ENCODE assay signal across 8 cellular contexts in the genomic region with DNA sequence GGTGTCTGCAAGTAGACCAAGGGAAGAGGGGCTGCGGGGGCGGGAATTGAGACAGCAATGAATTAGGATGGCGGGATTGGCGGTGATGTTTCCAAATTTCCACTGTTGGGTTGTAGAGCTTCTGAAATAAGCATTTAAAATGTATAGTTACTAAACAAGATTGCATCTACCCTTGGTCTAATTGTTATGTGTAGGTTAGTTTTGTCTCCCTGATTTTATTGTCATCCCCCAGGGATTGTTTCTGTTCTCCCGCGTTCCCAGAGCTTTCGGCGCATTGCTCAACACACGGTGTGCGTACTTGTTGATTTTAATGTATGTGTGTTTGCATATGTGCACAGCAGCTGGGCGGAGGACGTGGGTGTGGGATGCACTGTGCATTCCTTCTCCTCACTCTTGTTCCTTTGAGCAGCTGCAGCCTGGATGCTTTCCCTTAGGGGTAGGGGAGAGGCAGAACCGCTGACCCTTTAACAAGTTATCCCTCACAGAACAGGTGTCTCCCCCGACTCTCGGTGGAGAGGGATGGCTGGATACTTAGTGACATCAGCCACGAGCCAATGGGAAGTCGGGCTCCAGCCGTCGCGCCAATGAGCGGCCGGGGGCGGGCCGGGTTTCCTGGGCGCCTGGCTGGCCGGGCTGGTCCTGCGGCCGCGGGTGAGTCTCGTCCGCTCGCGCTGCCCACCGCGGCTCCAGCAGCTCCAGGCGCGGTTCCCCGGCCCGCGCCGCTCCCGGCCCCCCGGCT. TPM values are rescaled to one million over a fixed set of nuclear protein-coding genes. Genes with fewer than 3 reads are reported as not detected.
DNase-seq lines count a peak whose midpoint lies in the region; ATAC-seq and TF ChIP-seq lines count a peak whose summit lies in the region.

A gene with protein sequence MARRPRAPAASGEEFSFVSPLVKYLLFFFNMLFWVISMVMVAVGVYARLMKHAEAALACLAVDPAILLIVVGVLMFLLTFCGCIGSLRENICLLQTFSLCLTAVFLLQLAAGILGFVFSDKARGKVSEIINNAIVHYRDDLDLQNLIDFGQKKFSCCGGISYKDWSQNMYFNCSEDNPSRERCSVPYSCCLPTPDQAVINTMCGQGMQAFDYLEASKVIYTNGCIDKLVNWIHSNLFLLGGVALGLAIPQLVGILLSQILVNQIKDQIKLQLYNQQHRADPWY (plus strand): TSS at position 613 of the 739 bp plus-strand sequence. CDS start 274 bp downstream, outside the sequence.

- peak within 1 kb of the TSS; percentile 86 for H3K4me3 Mint-ChIP-seq in activated T-helper 2 cell treated with anti-CD3 and anti-CD28 coated beads, Interferon-gamma antibody, Interleukin-2, Interleukin-4, amounts not matched to agents 10 μg/mL and 5 μg/mL and 100 μg/mL, durations not matched to agents 14 hours and 24 hours and 36 hours (ENCODE audit: low read depth)
- H3K4me3 Mint-ChIP-seq in nephron progenitor cell, result peak within 1 kb of the TSS; percentile 79

- TF ChIP-seq CTCF in Panc1 (IDR thresholded peaks at IDR 0.05), result no peak
- no peak for TF ChIP-seq CTCF in nephron progenitor cell (IDR thresholded peaks at IDR 0.05)

- intact Hi-C loops in Panc1 (cut with micrococcal nuclease; ENCODE audit: unreplicated experiment), result no loop called here
- intact Hi-C loops in activated T-helper 2 cell treated with anti-CD3 and anti-CD28 coated beads, Interferon-gamma antibody, Interleukin-2, Interleukin-4, amounts not matched to agents 10 μg/mL and 5 μg/mL and 100 μg/mL, durations not matched to agents 14 hours and 24 hours and 36 hours (cut with micrococcal nuclease), result no loop called here

- no TSS peak for BruUV-seq in Panc1 (replicated peaks; lab: Mats Ljungman, UMichigan)

- peak within 1 kb of the TSS; percentile 67 for H3K4me3 ChIP-seq in HUES48 (ENCODE audit: low read depth, low read length)
- H3K4me3 ChIP-seq in Panc1 (ENCODE audit: low read depth in 2 of 2, low read length in 2 of 2), result peak within 1 kb of the TSS; percentile 55 to 63

- peaks cover 40% of the 10 kb centered on the region for H3K27me3 Mint-ChIP-seq in activated T-helper 2 cell treated with anti-CD3 and anti-CD28 coated beads, Interferon-gamma antibody, Interleukin-2, Interleukin-4, amounts not matched to agents 10 μg/mL and 5 μg/mL and 100 μg/mL, durations not matched to agents 14 hours and 24 hours and 36 hours (ENCODE audit: low read depth)
- H3K27me3 Mint-ChIP-seq in nephron progenitor cell (ENCODE audit: low read depth, poor library complexity), result peaks cover 80% of the 10 kb centered on the region

- no peaks in the 10 kb centered on the region for H3K9me3 ChIP-seq in HUES48 (ENCODE audit: control insufficient read depth, insufficient read depth, low read length)
- no peaks in the 10 kb centered on the region for H3K9me3 ChIP-seq in Panc1 (ENCODE audit: control insufficient read depth, insufficient read depth, low read depth, low read length)

- H3K9me3 Mint-ChIP-seq in activated T-helper 2 cell treated with anti-CD3 and anti-CD28 coated beads, Interferon-gamma antibody, Interleukin-2, Interleukin-4, amounts not matched to agents 10 μg/mL and 5 μg/mL and 100 μg/mL, durations not matched to agents 14 hours and 24 hours and 36 hours, result no peaks in the 10 kb centered on the region
- no peaks in the 10 kb centered on the region for H3K9me3 Mint-ChIP-seq in nephron progenitor cell

- H3K4me1 ChIP-seq in HUES48 (ENCODE audit: control insufficient read depth, insufficient read depth, low read length), result peaks cover 7% of the 10 kb centered on the region; the same call in 1 of the 2 replicates
- H3K4me1 ChIP-seq in Panc1 (ENCODE audit: control insufficient read depth, insufficient read depth, low read length), result peaks cover 3% of the 10 kb centered on the region; the same call in 1 of the 2 replicates

- H3K27me3 ChIP-seq in HUES48 (ENCODE audit: control insufficient read depth, insufficient read depth, low read length) (peaks cover 29% of the 10 kb centered on the region), Panc1 (ENCODE audit: control insufficient read depth, insufficient read depth, low read length) (peaks cover 10% of the 10 kb centered on the region)

- H3K36me3 ChIP-seq in HUES48 (ENCODE audit: control insufficient read depth, insufficient read depth, low read length) (no peaks in the 10 kb centered on the region), Panc1 (ENCODE audit: control insufficient read depth, insufficient read depth, low read length) (no peaks in the 10 kb centered on the region)

- no peaks in the 10 kb centered on the region for H3K36me3 Mint-ChIP-seq in activated T-helper 2 cell treated with anti-CD3 and anti-CD28 coated beads, Interferon-gamma antibody, Interleukin-2, Interleukin-4, amounts not matched to agents 10 μg/mL and 5 μg/mL and 100 μg/mL, durations not matched to agents 14 hours and 24 hours and 36 hours (ENCODE audit: low read depth)
- H3K36me3 Mint-ChIP-seq in nephron progenitor cell (ENCODE audit: low read depth), result no peaks in the 10 kb centered on the region

- H3K27ac ChIP-seq in HUES48 (ENCODE audit: low read depth, low read length), result no peak within 1 kb of the TSS
- no peak within 1 kb of the TSS for H3K27ac ChIP-seq in Panc1 (ENCODE audit: low read length)

- H3K4me1 Mint-ChIP-seq in activated T-helper 2 cell treated with anti-CD3 and anti-CD28 coated beads, Interferon-gamma antibody, Interleukin-2, Interleukin-4, amounts not matched to agents 10 μg/mL and 5 μg/mL and 100 μg/mL, durations not matched to agents 14 hours and 24 hours and 36 hours (ENCODE audit: low read depth), result peaks cover 14% of the 10 kb centered on the region
- H3K4me1 Mint-ChIP-seq in nephron progenitor cell, result peaks cover 12% of the 10 kb centered on the region

- POLR2A ChIA-PET in Panc1 (lab: Charles Lee), result no interaction called here

- peak; percentile 81 for ATAC-seq in GM21381 (IDR thresholded peaks at IDR 0.05; ENCODE audit: unreplicated experiment)
- ATAC-seq in Panc1, result peak; percentile 98
- peak; percentile 92 for ATAC-seq in stimulated activated naive CD8-positive, alpha-beta T cell treated with anti-CD3 and anti-CD28 coated beads, Interleukin-15, Interleukin-2, amounts not matched to agents 100 U/mL and 50 U/mL, for 24 hours

- in situ Hi-C loops in Caki2 (cut with HindIII; ENCODE audit: low pct_unique_long_range_greater_than_20kb, low sequenced_read_pairs), result no loop called here
- in situ Hi-C loops in Panc1 (cut with HindIII; ENCODE audit: low pct_unique_long_range_greater_than_20kb, low sequenced_read_pairs), result no loop called here

- DNase-seq in Caki2 (ENCODE audit: low read depth) (peak; percentile 68), Panc1 (ENCODE audit: low read depth, low spot score) (peak; percentile 25), fibroblast of the conjunctiva (ENCODE audit: low read depth) (peak; percentile 10), nephron progenitor cell (peak; percentile 88)
- peak; percentile 58 for DNase-seq in activated T-helper 2 cell treated with anti-CD3 and anti-CD28 coated beads, Interferon-gamma antibody, Interleukin-2, Interleukin-4, amounts not matched to agents 10 μg/mL and 5 μg/mL and 100 μg/mL, durations not matched to agents 14 hours and 24 hours and 36 hours (ENCODE audit: low spot score)
- DNase-seq in stimulated activated naive CD8-positive, alpha-beta T cell treated with anti-CD3 and anti-CD28 coated beads, Interleukin-15, Interleukin-2, amounts not matched to agents 100 U/mL and 50 U/mL, for 24 hours, result peak; percentile 83

- no peak within 1 kb of the TSS for H3K9ac ChIP-seq in HUES48 (ENCODE audit: low read depth, low read length)

- CTCF ChIA-PET in Panc1 (lab: Charles Lee), result no interaction called here

- H3K27ac Mint-ChIP-seq in activated T-helper 2 cell treated with anti-CD3 and anti-CD28 coated beads, Interferon-gamma antibody, Interleukin-2, Interleukin-4, amounts not matched to agents 10 μg/mL and 5 μg/mL and 100 μg/mL, durations not matched to agents 14 hours and 24 hours and 36 hours, result no peak within 1 kb of the TSS
- no peak within 1 kb of the TSS for H3K27ac Mint-ChIP-seq in nephron progenitor cell

RNA-seq across cellular contexts. Expression of the gene that starts here (rescaled TPM):
- total RNA-seq in Caki2 (2014; rRNA removed; shearing (Covaris generic); ENCODE audit: low replicate concordance), result 54.4 and 68.1 TPM in 2 replicates
- total RNA-seq in Panc1 (2021; ENCODE audit: unreplicated experiment), result 5.4 TPM
- 7.4 TPM for polyA plus RNA-seq in Panc1 (2012; ENCODE audit: insufficient read length)
- 5.5 and 5.6 TPM in 2 replicates for total RNA-seq in activated T-helper 2 cell treated with anti-CD3 and anti-CD28 coated beads, Interferon-gamma antibody, Interleukin-2, Interleukin-4, amounts not matched to agents 10 μg/mL and 5 μg/mL and 100 μg/mL, durations not matched to agents 14 hours and 24 hours and 36 hours

Comparison
In these comparisons a context has a peak if more than half of its experiments do, and no peak if none do; other contexts are left out.
1. DNase-seq: peak in every context shown above with its lines; median percentile 88 in nephron progenitor cell; 83 in stimulated activated naive CD8-positive, alpha-beta T cell treated with anti-CD3 and anti-CD28 coated beads, Interleukin-15, Interleukin-2, amounts not matched to agents 100 U/mL and 50 U/mL, for 24 hours; 68 in Caki2; 58 in activated T-helper 2 cell treated with anti-CD3 and anti-CD28 coated beads, Interferon-gamma antibody, Interleukin-2, Interleukin-4, amounts not matched to agents 10 μg/mL and 5 μg/mL and 100 μg/mL, durations not matched to agents 14 hours and 24 hours and 36 hours; 25 in Panc1; 10 in fibroblast of the conjunctiva.